ENCODE assay signal across 21 cellular contexts in genomic region chr12:65537978-65538377, GRCh38.
DNase-seq lines count a peak whose midpoint lies in the region; ATAC-seq, FAIRE-seq and TF ChIP-seq lines count a peak whose summit lies in the region.
"Had no signal": no experiment of that assay in that cellular context is flagged by ENCODE, and none has a peak within 500 bp of the region (broad histone marks: within the 10 kb centered on the region; RNA-seq: fewer than 3 reads in every experiment).

No MANE protein-coding gene starts in this region.

- H3K9me2 ChIP-seq in SK-N-SH, result no peaks in the 10 kb centered on the region

- WGBS in SK-N-SH (ENCODE audit: low lambda C conversion rate), result 60% methylated on average over 1 of the region's 1 CpG
- WGBS in mammary epithelial cell (ENCODE audit: low coverage, missing lambda C conversion rate), result 36% methylated on average over 1 of the region's 1 CpG

- no peak for DNase-seq in SK-N-SH
- peak; percentile 39 for DNase-seq in mammary epithelial cell
- no peak for DNase-seq in kidney
- DNase-seq in thoracic aorta (ENCODE audit: low spot score), result no peak
- DNase-seq in NCI-H526 treated with DMSO at 0.1 percent for 48 hours (lab: John Stamatoyannopoulos, UW), result no peak
- no peak for DNase-seq in H54 (ENCODE audit: insufficient read length, low spot score)
- DNase-seq in effector CD8-positive, alpha-beta T cell (lab: John Stamatoyannopoulos, UW), result no peak
- DNase-seq: activated CD4-positive, alpha-beta memory T cell treated with anti-CD3 and anti-CD28 coated beads, Interleukin-2, amount 10 ng/mL, durations not matched to agents 7 days and 5 days; adrenal gland; caudate nucleus; esophagus squamous epithelium; GF-D8; glutamatergic neuron; left ventricle myocardium inferior; NCI-H2171 treated with DMSO at 0.1 percent for 48 hours; NCI-H748 treated with DMSO at 0.1 percent for 48 hours; stimulated activated CD4-positive, alpha-beta T cell treated with anti-CD3 and anti-CD28 coated beads, Interleukin-12 subunit alpha, Interleukin-12 subunit beta, amount 100 ng/mL, for 4 hours; T-helper 2 cell; WERI-Rb-1 had no signal

- FAIRE-seq in kidney (lab: Jason Lieb, UNC) (no peak), H54 (lab: Jason Lieb, UNC) (no peak)

- dilution Hi-C loops in mammary epithelial cell (cut with HindIII; ENCODE audit: low sequenced_read_pairs), result no loop called here

- H3K27me3 ChIP-seq in SK-N-SH (ENCODE audit: insufficient read depth), result no peaks in the 10 kb centered on the region
- H3K27me3 ChIP-seq in mammary epithelial cell (ENCODE audit: insufficient read depth, low read length), result no peaks in the 10 kb centered on the region
- no peaks in the 10 kb centered on the region for H3K27me3 ChIP-seq in thoracic aorta (replicated peaks; ENCODE audit: insufficient read depth)
- H3K27me3 ChIP-seq: adrenal gland, esophagus squamous epithelium had no signal

- no peak for TF ChIP-seq RAD21 in SK-N-SH (IDR thresholded peaks at IDR 0.05; ENCODE audit: low read length)

- H2AFZ ChIP-seq in SK-N-SH (ENCODE audit: low read depth) (no peak overlapping the region), mammary epithelial cell (ENCODE audit: low read depth, low read length) (peak overlapping the region; percentile 4)

- H3K4me3 ChIP-seq in SK-N-SH (ENCODE audit: low read depth in 2 of 2, low read length in 1 of 2) (no peak overlapping the region), mammary epithelial cell (replicated peaks in 1 of 3; ENCODE audit: insufficient read depth in 1 of 3, low read depth in 2 of 3, low read length in 3 of 3) (no peak overlapping the region), kidney (ENCODE audit: low read length in 2 of 2) (no peak overlapping the region), thoracic aorta (no peak overlapping the region)
- H3K4me3 ChIP-seq: adrenal gland, esophagus squamous epithelium, left ventricle myocardium inferior had no signal

- no peak for TF ChIP-seq EP300 in SK-N-SH (IDR thresholded peaks at IDR 0.05; ENCODE audit: borderline replicate concordance in 1 of 2, low read depth in 1 of 2, low read length in 1 of 2)

- POLR2A ChIA-PET in SK-N-SH (lab: Yijun Ruan, JAX), result no interaction called here

- in situ Hi-C loops in mammary epithelial cell (cut with MboI; ENCODE audit: low sequenced_read_pairs in 2 of 2), result no loop called here

- H3K79me2 ChIP-seq in SK-N-SH (ENCODE audit: insufficient read depth) (no peaks in the 10 kb centered on the region), mammary epithelial cell (ENCODE audit: insufficient read depth, low read length) (no peaks in the 10 kb centered on the region)

- H3K36me3 ChIP-seq in SK-N-SH (replicated peaks in 1 of 2; ENCODE audit: control insufficient read depth in 1 of 2, insufficient read depth in 2 of 2, low read length in 1 of 2) (peaks cover 0 to 35% of the 10 kb centered on the region in 2 experiments), mammary epithelial cell (ENCODE audit: insufficient read depth, low read length) (no peaks in the 10 kb centered on the region), kidney (ENCODE audit: control insufficient read depth in 1 of 2, insufficient read depth in 2 of 2, low read length in 2 of 2) (no peaks in the 10 kb centered on the region), thoracic aorta (no peaks in the 10 kb centered on the region)
- H3K36me3 ChIP-seq: adrenal gland, esophagus squamous epithelium, left ventricle myocardium inferior, WERI-Rb-1 had no signal

- H3K4me2 ChIP-seq in SK-N-SH (peak overlapping the region; percentile 35), mammary epithelial cell (ENCODE audit: insufficient read depth, low read depth, low read length) (no peak overlapping the region)

- TF ChIP-seq CTCF in SK-N-SH (IDR thresholded peaks at IDR 0.05) (no peak), mammary epithelial cell (conservative IDR thresholded peaks at IDR 0.05 in 1 of 2, IDR thresholded peaks at IDR 0.05 in 1 of 2; ENCODE audit: extremely low read depth in 1 of 2, insufficient read depth in 1 of 2, low read depth in 1 of 2, low read length in 2 of 2) (no peak), kidney (IDR thresholded peaks at IDR 0.05; ENCODE audit: borderline replicate concordance, extremely low read depth, insufficient read depth) (no peak), thoracic aorta (IDR thresholded peaks at IDR 0.05) (no peak)

- CTCF ChIA-PET in SK-N-SH (lab: Yijun Ruan, JAX), result no interaction called here
- CTCF ChIA-PET in mammary epithelial cell (lab: Charles Lee; ENCODE audit: low non-redundant PET), result no interaction called here

- H3K4me1 ChIP-seq in SK-N-SH (ENCODE audit: control insufficient read depth in 1 of 2, insufficient read depth in 2 of 2, low read depth in 1 of 2, low read length in 1 of 2) (peaks cover 0 to 37% of the 10 kb centered on the region in 2 experiments; a peak in 3 of 4 replicates), mammary epithelial cell (ENCODE audit: insufficient read depth, low read length) (peaks cover 42% of the 10 kb centered on the region), kidney (ENCODE audit: control insufficient read depth in 1 of 2, insufficient read depth in 1 of 2, low read depth in 1 of 2, low read length in 2 of 2) (peaks cover 7 to 22% of the 10 kb centered on the region in 2 donors), thoracic aorta (ENCODE audit: control insufficient read depth in 1 of 2, low read depth in 2 of 2) (peaks cover 0 to 13% of the 10 kb centered on the region in 2 donors)
- H3K4me1 ChIP-seq: adrenal gland, left ventricle myocardium inferior had no signal

- peaks cover 71% of the 10 kb centered on the region for H3F3A ChIP-seq in SK-N-SH (replicated peaks; ENCODE audit: insufficient read depth)

- peaks cover 32% of the 10 kb centered on the region for H3K9me3 ChIP-seq in SK-N-SH
- H3K9me3 ChIP-seq in mammary epithelial cell (replicated peaks; ENCODE audit: insufficient read depth, low read length), result peaks cover 21% of the 10 kb centered on the region
- H3K9me3 ChIP-seq in kidney (ENCODE audit: control insufficient read depth in 1 of 2, low read length in 2 of 2), result peaks cover 10 to 14% of the 10 kb centered on the region in 2 donors
- peaks cover 14% of the 10 kb centered on the region for H3K9me3 ChIP-seq in thoracic aorta

- H3K27ac ChIP-seq in SK-N-SH (ENCODE audit: low read depth in 2 of 2, low read length in 1 of 2), result peak overlapping the region; percentile 83 to 100; a peak in 3 of 4 replicates
- peak overlapping the region; percentile 80 for H3K27ac ChIP-seq in mammary epithelial cell (ENCODE audit: insufficient read depth, low read depth, low read length)
- peak overlapping the region; percentile 38 to 70 for H3K27ac ChIP-seq in kidney (ENCODE audit: low read depth in 2 of 2, low read length in 2 of 2)
- H3K27ac ChIP-seq in thoracic aorta, result peak overlapping the region; percentile 78 to 81
- H3K27ac ChIP-seq: 22Rv1, adrenal gland, esophagus squamous epithelium, left ventricle myocardium inferior, WERI-Rb-1 had no signal

- TF ChIP-seq POLR2A in H54 (IDR thresholded peaks at IDR 0.05; ENCODE audit: low read depth, low read length), result no peak

- intact Hi-C loops in mammary epithelial cell (cut with micrococcal nuclease), result loop anchor here (5.0 kb wide), 1 partner anchor 134 kb away; no protein-coding TSS in a partner anchor
- intact Hi-C loops in kidney (cut with DNase I), result no loop called here

- H4K20me1 ChIP-seq in SK-N-SH (ENCODE audit: insufficient read depth) (no peaks in the 10 kb centered on the region), mammary epithelial cell (ENCODE audit: insufficient read depth, low read length) (no peaks in the 10 kb centered on the region)

- ATAC-seq in SK-N-SH treated with all-trans-retinoic acid at 6 μM for 48 hours (no peak), thoracic aorta (ENCODE audit: insufficient number of reproducible peaks, low FRiP score, low read depth) (no peak)

- no TSS peak for BruUV-seq in mammary epithelial cell (replicated peaks; lab: Mats Ljungman, UMichigan)

- H3K9ac ChIP-seq in SK-N-SH (peak overlapping the region; percentile 67), mammary epithelial cell (ENCODE audit: insufficient read depth, low read length) (no peak overlapping the region), kidney (ENCODE audit: low read length in 2 of 2) (no peak overlapping the region)

TF ChIP-seq in SK-N-SH, 30 proteins besides CTCF, POLR2A, EP300 and RAD21:
- TF ChIP-seq ELF1 (IDR thresholded peaks at IDR 0.05), result no peak
- TF ChIP-seq SIN3A (IDR thresholded peaks at IDR 0.05; ENCODE audit: borderline replicate concordance, low read depth, low read length), result no peak
- TF ChIP-seq EZH2phosphoT487 (IDR thresholded peaks at IDR 0.05; ENCODE audit: borderline replicate concordance, low read depth), result no peak
- no peak for TF ChIP-seq TEAD4 (IDR thresholded peaks at IDR 0.05; ENCODE audit: borderline replicate concordance, insufficient read depth)

TF ChIP-seq in SK-N-SH treated with all-trans-retinoic acid at 6 μM for 48 hours, 23 proteins besides CTCF, POLR2A, EP300 and RAD21:
- no peak for TF ChIP-seq RARB (CRISPR knock-in tag; IDR thresholded peaks at IDR 0.05)
- no peak for TF ChIP-seq CSRNP3 (CRISPR knock-in tag; IDR thresholded peaks at IDR 0.05)
